ENCODE assay signal across 1 cellular context in genomic region chr6:25835442-25836283, GRCh38.
TF ChIP-seq lines count a peak whose summit lies in the region.

No MANE protein-coding gene starts in this region.

TF ChIP-seq in HepG2, 621 proteins besides CTCF, POLR2A, EP300 and RAD21 (continued from another document and continues in another):
- no peak for TF ChIP-seq GABPA (IDR thresholded peaks at IDR 0.05; ENCODE audit: low read depth, low read length)
- peak; percentile 53; the same call in 1 of the 2 replicates for TF ChIP-seq GABPA (CRISPR knock-in tag; IDR thresholded peaks at IDR 0.05; ENCODE audit: low read depth)
- TF ChIP-seq, protein P1, sequence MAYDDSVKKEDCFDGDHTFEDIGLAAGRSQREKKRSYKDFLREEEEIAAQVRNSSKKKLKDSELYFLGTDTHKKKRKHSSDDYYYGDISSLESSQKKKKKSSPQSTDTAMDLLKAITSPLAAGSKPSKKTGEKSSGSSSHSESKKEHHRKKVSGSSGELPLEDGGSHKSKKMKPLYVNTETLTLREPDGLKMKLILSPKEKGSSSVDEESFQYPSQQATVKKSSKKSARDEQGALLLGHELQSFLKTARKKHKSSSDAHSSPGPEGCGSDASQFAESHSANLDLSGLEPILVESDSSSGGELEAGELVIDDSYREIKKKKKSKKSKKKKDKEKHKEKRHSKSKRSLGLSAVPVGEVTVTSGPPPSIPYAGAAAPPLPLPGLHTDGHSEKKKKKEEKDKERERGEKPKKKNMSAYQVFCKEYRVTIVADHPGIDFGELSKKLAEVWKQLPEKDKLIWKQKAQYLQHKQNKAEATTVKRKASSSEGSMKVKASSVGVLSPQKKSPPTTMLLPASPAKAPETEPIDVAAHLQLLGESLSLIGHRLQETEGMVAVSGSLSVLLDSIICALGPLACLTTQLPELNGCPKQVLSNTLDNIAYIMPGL (CRISPR knock-in tag; IDR thresholded peaks at IDR 0.05; ENCODE audit: borderline replicate concordance in 1 of 2, low read depth in 1 of 2), result peak in 1 of 2 experiments; percentile 55; a peak in 2 of 4 replicates
- peak; percentile 81; the same call in 1 of the 2 replicates for TF ChIP-seq ZNF543 (CRISPR knock-in tag; IDR thresholded peaks at IDR 0.05)
- 0 out of 2 replicates have a peak, but pooled peaks have one; percentile 29 for TF ChIP-seq ZNF350 (CRISPR knock-in tag; IDR thresholded peaks at IDR 0.05; ENCODE audit: borderline replicate concordance, low read depth)
- no peak for TF ChIP-seq ZFP37 (CRISPR knock-in tag; IDR thresholded peaks at IDR 0.05; ENCODE audit: borderline replicate concordance)
- TF ChIP-seq, protein P2, sequence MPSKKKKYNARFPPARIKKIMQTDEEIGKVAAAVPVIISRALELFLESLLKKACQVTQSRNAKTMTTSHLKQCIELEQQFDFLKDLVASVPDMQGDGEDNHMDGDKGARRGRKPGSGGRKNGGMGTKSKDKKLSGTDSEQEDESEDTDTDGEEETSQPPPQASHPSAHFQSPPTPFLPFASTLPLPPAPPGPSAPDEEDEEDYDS (CRISPR knock-in tag; IDR thresholded peaks at IDR 0.05), result peak; percentile 79
- peak; percentile 81; the same call in 1 of the 2 replicates for TF ChIP-seq ZNF292 (CRISPR knock-in tag; IDR thresholded peaks at IDR 0.05; ENCODE audit: borderline replicate concordance, low read depth)
- TF ChIP-seq ARNTL (CRISPR knock-in tag; IDR thresholded peaks at IDR 0.05), result 0 out of 2 replicates have a peak, but pooled peaks have one; percentile 25
- 0 out of 2 replicates have a peak, but pooled peaks have one; percentile 23 for TF ChIP-seq ZMAT3 (CRISPR knock-in tag; conservative IDR thresholded peaks at IDR 0.05)
- TF ChIP-seq NFE2L2 (IDR thresholded peaks at IDR 0.05; ENCODE audit: low read length), result no peak
- no peak for TF ChIP-seq RFX3 (CRISPR knock-in tag; IDR thresholded peaks at IDR 0.05)
- TF ChIP-seq, protein P3, sequence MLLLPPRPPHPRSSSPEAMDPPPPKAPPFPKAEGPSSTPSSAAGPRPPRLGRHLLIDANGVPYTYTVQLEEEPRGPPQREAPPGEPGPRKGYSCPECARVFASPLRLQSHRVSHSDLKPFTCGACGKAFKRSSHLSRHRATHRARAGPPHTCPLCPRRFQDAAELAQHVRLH (CRISPR knock-in tag; IDR thresholded peaks at IDR 0.05; ENCODE audit: borderline replicate concordance, low read depth), result no peak
- TF ChIP-seq SRF (IDR thresholded peaks at IDR 0.05; ENCODE audit: low read depth, low read length), result no peak
- TF ChIP-seq ZNF18 (CRISPR knock-in tag; IDR thresholded peaks at IDR 0.05; ENCODE audit: insufficient replicate concordance), result no peak
- peak; percentile 27; the same call in 1 of the 2 replicates for TF ChIP-seq ZNF441 (CRISPR knock-in tag; IDR thresholded peaks at IDR 0.05; ENCODE audit: borderline replicate concordance)
- TF ChIP-seq ZNF136 (CRISPR knock-in tag; IDR thresholded peaks at IDR 0.05; ENCODE audit: low read depth), result 0 out of 2 replicates have a peak, but pooled peaks have one; percentile 15
- TF ChIP-seq KDM5B (CRISPR knock-in tag; IDR thresholded peaks at IDR 0.05; ENCODE audit: borderline replicate concordance), result no peak
- TF ChIP-seq MXI1 (IDR thresholded peaks at IDR 0.05; ENCODE audit: borderline replicate concordance, low read depth, low read length), result no peak
- TF ChIP-seq ZNF432 (CRISPR knock-in tag; IDR thresholded peaks at IDR 0.05; ENCODE audit: borderline replicate concordance), result no peak
- TF ChIP-seq, protein P4, sequence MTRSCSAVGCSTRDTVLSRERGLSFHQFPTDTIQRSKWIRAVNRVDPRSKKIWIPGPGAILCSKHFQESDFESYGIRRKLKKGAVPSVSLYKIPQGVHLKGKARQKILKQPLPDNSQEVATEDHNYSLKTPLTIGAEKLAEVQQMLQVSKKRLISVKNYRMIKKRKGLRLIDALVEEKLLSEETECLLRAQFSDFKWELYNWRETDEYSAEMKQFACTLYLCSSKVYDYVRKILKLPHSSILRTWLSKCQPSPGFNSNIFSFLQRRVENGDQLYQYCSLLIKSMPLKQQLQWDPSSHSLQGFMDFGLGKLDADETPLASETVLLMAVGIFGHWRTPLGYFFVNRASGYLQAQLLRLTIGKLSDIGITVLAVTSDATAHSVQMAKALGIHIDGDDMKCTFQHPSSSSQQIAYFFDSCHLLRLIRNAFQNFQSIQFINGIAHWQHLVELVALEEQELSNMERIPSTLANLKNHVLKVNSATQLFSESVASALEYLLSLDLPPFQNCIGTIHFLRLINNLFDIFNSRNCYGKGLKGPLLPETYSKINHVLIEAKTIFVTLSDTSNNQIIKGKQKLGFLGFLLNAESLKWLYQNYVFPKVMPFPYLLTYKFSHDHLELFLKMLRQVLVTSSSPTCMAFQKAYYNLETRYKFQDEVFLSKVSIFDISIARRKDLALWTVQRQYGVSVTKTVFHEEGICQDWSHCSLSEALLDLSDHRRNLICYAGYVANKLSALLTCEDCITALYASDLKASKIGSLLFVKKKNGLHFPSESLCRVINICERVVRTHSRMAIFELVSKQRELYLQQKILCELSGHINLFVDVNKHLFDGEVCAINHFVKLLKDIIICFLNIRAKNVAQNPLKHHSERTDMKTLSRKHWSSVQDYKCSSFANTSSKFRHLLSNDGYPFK (CRISPR knock-in tag; IDR thresholded peaks at IDR 0.05; ENCODE audit: borderline replicate concordance), result 0 out of 2 replicates have a peak, but pooled peaks have one; percentile 51
- peak; percentile 38; the same call in 1 of the 2 replicates for TF ChIP-seq ZFY (CRISPR knock-in tag; IDR thresholded peaks at IDR 0.05)
- TF ChIP-seq RXRB (CRISPR knock-in tag; IDR thresholded peaks at IDR 0.05; ENCODE audit: borderline replicate concordance), result peak; percentile 29; the same call in 1 of the 2 replicates
- peak; percentile 47; the same call in 1 of the 2 replicates for TF ChIP-seq WIZ (CRISPR knock-in tag; IDR thresholded peaks at IDR 0.05)
- peak; percentile 71; the same call in 1 of the 2 replicates for TF ChIP-seq ZNF607 (CRISPR knock-in tag; IDR thresholded peaks at IDR 0.05; ENCODE audit: borderline replicate concordance)
- peak; percentile 15; the same call in 1 of the 2 replicates for TF ChIP-seq ZNF687 (CRISPR knock-in tag; IDR thresholded peaks at IDR 0.05)
- no peak for TF ChIP-seq MLXIP (CRISPR knock-in tag; IDR thresholded peaks at IDR 0.05; ENCODE audit: borderline replicate concordance)
- peak; percentile 83 for TF ChIP-seq MED1 (CRISPR knock-in tag; IDR thresholded peaks at IDR 0.05)
- no peak for TF ChIP-seq ZBTB21 (CRISPR knock-in tag; IDR thresholded peaks at IDR 0.05)
- TF ChIP-seq ZFX (CRISPR knock-in tag; IDR thresholded peaks at IDR 0.05; ENCODE audit: low read depth), result peak; percentile 75
- no peak for TF ChIP-seq ZNF343 (CRISPR knock-in tag; IDR thresholded peaks at IDR 0.05)
- TF ChIP-seq GATAD2A (CRISPR knock-in tag; IDR thresholded peaks at IDR 0.05), result peak; percentile 44
- no peak for TF ChIP-seq ZNF253 (CRISPR knock-in tag; IDR thresholded peaks at IDR 0.05; ENCODE audit: borderline replicate concordance)
- TF ChIP-seq RBFOX2 (IDR thresholded peaks at IDR 0.05; ENCODE audit: low read depth, low read length), result no peak
- peak; percentile 74 for TF ChIP-seq ZNF609 (CRISPR knock-in tag; IDR thresholded peaks at IDR 0.05; ENCODE audit: borderline replicate concordance)
- no peak for TF ChIP-seq MNT (IDR thresholded peaks at IDR 0.05)
- no peak for TF ChIP-seq CBX2 (IDR thresholded peaks at IDR 0.05; ENCODE audit: low read depth, low read length)
- TF ChIP-seq CBX2 (CRISPR knock-in tag; IDR thresholded peaks at IDR 0.05; ENCODE audit: low read depth), result no peak
- no peak for TF ChIP-seq ZNF138 (CRISPR knock-in tag; IDR thresholded peaks at IDR 0.05; ENCODE audit: low read depth)
